In genomic region chr12:4118601-4119156, GRCh38 we compare ENCODE assay signal across 10 cellular contexts.
DNase-seq lines count a peak whose midpoint lies in the region; ATAC-seq and TF ChIP-seq lines count a peak whose summit lies in the region.
"Had no signal": no experiment of that assay in that cellular context is flagged by ENCODE, and none has a peak within 500 bp of the region (broad histone marks: within the 10 kb centered on the region; RNA-seq: fewer than 3 reads in every experiment).

No MANE protein-coding gene starts in this region.

- H3K27ac ChIP-seq in sigmoid colon (no peak overlapping the region), foreskin keratinocyte (no peak overlapping the region), GM23338 (ENCODE audit: low read depth) (no peak overlapping the region)
- H3K27ac ChIP-seq: 22Rv1 had no signal

- intact Hi-C loops in sigmoid colon (cut with DNase I), result no loop called here

- POLR2A ChIA-PET in WTC11 (lab: Charles Lee), result interaction anchor here (0.6 to 0.8 kb wide), 2 partner anchors 153 to 209 kb away, joined by 3 to 6 read pairs; no protein-coding TSS in a partner anchor

- H3F3A ChIP-seq in GM23338 (replicated peaks; ENCODE audit: low read depth), result no peaks in the 10 kb centered on the region

- no peaks in the 10 kb centered on the region for H3K27me3 Mint-ChIP-seq in T-helper 1 cell treated with Interleukin-12 subunit alpha and Interleukin-12 subunit beta and Interleukin-4 antibody, amounts not matched to agents 30 μg/mL and 1 μg/mL, for 36 hours (ENCODE audit: low read depth)
- H3K27me3 Mint-ChIP-seq in activated T-cell treated with anti-CD3 and anti-CD28 coated beads, Interleukin-2, amount 50 U/mL, for 72 hours (ENCODE audit: low read depth), result peaks cover 8% of the 10 kb centered on the region
- H3K27me3 Mint-ChIP-seq in WTC11 (ENCODE audit: low read depth) (no peaks in the 10 kb centered on the region), GM23338 (ENCODE audit: insufficient read depth, low read depth, poor library complexity) (peaks cover 24% of the 10 kb centered on the region)

- H3K4me1 ChIP-seq in sigmoid colon (peaks cover 0 to 20% (median 16%) of the 10 kb centered on the region in 4 donors), foreskin keratinocyte (peaks cover 31% of the 10 kb centered on the region), GM23338 (ENCODE audit: insufficient read depth) (peaks cover 22% of the 10 kb centered on the region)

- H3K9me3 Mint-ChIP-seq in T-helper 1 cell treated with Interleukin-12 subunit alpha and Interleukin-12 subunit beta and Interleukin-4 antibody, amounts not matched to agents 30 μg/mL and 1 μg/mL, for 36 hours, result no peaks in the 10 kb centered on the region
- H3K9me3 Mint-ChIP-seq in activated T-cell treated with anti-CD3 and anti-CD28 coated beads, Interleukin-2, amount 50 U/mL, for 72 hours, result peaks cover 0 to 2% of the 10 kb centered on the region in 2 donors
- peaks cover 8% of the 10 kb centered on the region; the same call in 1 of the 2 replicates for H3K9me3 Mint-ChIP-seq in WTC11
- no peaks in the 10 kb centered on the region for H3K9me3 Mint-ChIP-seq in GM23338

- peaks cover 6% of the 10 kb centered on the region for H3K9me2 ChIP-seq in GM23338 (ENCODE audit: insufficient read depth)

- peak overlapping the region; percentile 77 for H3K27ac Mint-ChIP-seq in T-helper 1 cell treated with Interleukin-12 subunit alpha and Interleukin-12 subunit beta and Interleukin-4 antibody, amounts not matched to agents 30 μg/mL and 1 μg/mL, for 36 hours
- H3K27ac Mint-ChIP-seq in activated T-cell treated with anti-CD3 and anti-CD28 coated beads, Interleukin-2, amount 50 U/mL, for 72 hours, result peak overlapping the region; percentile 83
- H3K27ac Mint-ChIP-seq in WTC11 (no peak overlapping the region), GM23338 (no peak overlapping the region)

- H3K36me3 Mint-ChIP-seq in T-helper 1 cell treated with Interleukin-12 subunit alpha and Interleukin-12 subunit beta and Interleukin-4 antibody, amounts not matched to agents 30 μg/mL and 1 μg/mL, for 36 hours (ENCODE audit: low read depth), result peaks cover 4% of the 10 kb centered on the region
- H3K36me3 Mint-ChIP-seq in activated T-cell treated with anti-CD3 and anti-CD28 coated beads, Interleukin-2, amount 50 U/mL, for 72 hours (ENCODE audit: insufficient read depth in 2 of 2), result peaks cover 0 to 5% of the 10 kb centered on the region in 2 donors
- H3K36me3 Mint-ChIP-seq in WTC11, result no peaks in the 10 kb centered on the region
- H3K36me3 Mint-ChIP-seq in GM23338 (ENCODE audit: low read depth), result no peaks in the 10 kb centered on the region; the same call in 2 of the 3 replicates

- TF ChIP-seq CTCF in sigmoid colon (IDR thresholded peaks at IDR 0.05) (no peak), WTC11 (IDR thresholded peaks at IDR 0.05) (no peak), foreskin keratinocyte (conservative IDR thresholded peaks at IDR 0.05) (no peak), GM23338 (conservative IDR thresholded peaks at IDR 0.05; ENCODE audit: low read depth in 2 of 2) (no peak)

- no peak for TF ChIP-seq EP300 in sigmoid colon (IDR thresholded peaks at IDR 0.05)

- H3K27me3 ChIP-seq in sigmoid colon (no peaks in the 10 kb centered on the region), foreskin keratinocyte (no peaks in the 10 kb centered on the region), GM23338 (ENCODE audit: insufficient read depth) (no peaks in the 10 kb centered on the region)

- TF ChIP-seq POLR2A in sigmoid colon (IDR thresholded peaks at IDR 0.05), result no peak

- CTCF ChIA-PET in WTC11 (lab: Charles Lee), result interaction anchor here (1.3 to 4.2 kb wide), 3 partner anchors 11 to 159 kb away, joined by 3 to 38 read pairs (median 23); no protein-coding TSS in a partner anchor

- no peak overlapping the region for H2AFZ ChIP-seq in GM23338

- H3K9me3 ChIP-seq in sigmoid colon, result no peaks in the 10 kb centered on the region

- H3K4me2 ChIP-seq in GM23338, result no peak overlapping the region

- peaks cover 61% of the 10 kb centered on the region for H3K4me1 Mint-ChIP-seq in T-helper 1 cell treated with Interleukin-12 subunit alpha and Interleukin-12 subunit beta and Interleukin-4 antibody, amounts not matched to agents 30 μg/mL and 1 μg/mL, for 36 hours (ENCODE audit: low read depth)
- peaks cover 83% of the 10 kb centered on the region for H3K4me1 Mint-ChIP-seq in activated T-cell treated with anti-CD3 and anti-CD28 coated beads, Interleukin-2, amount 50 U/mL, for 72 hours (ENCODE audit: low read depth)
- H3K4me1 Mint-ChIP-seq in WTC11 (peaks cover 33% of the 10 kb centered on the region), GM23338 (peaks cover 31% of the 10 kb centered on the region)

- no peaks in the 10 kb centered on the region for H3K36me3 ChIP-seq in sigmoid colon
- H3K36me3 ChIP-seq in GM23338 (ENCODE audit: insufficient read depth), result no peaks in the 10 kb centered on the region

- 49 to 51% methylated on average over 7 of the region's 7 CpGs for WGBS in sigmoid colon, 2 donors

- no peaks in the 10 kb centered on the region for H3K79me2 ChIP-seq in GM23338 (replicated peaks; ENCODE audit: insufficient read depth)

- no peak for DNase-seq in T-helper 1 cell
- no peak for DNase-seq in activated T-cell treated with anti-CD3 and anti-CD28 coated beads, Interleukin-2, amount 50 U/mL, for 72 hours
- DNase-seq in sigmoid colon, result peak; percentile 40
- no peak for DNase-seq in WTC11 (ENCODE audit: low spot score)
- DNase-seq in foreskin keratinocyte, result no peak
- no peak for DNase-seq in GM23338 (ENCODE audit: low spot score)
- DNase-seq: NCI-H1048 had no signal

- ATAC-seq in HG02884 (IDR thresholded peaks at IDR 0.05; ENCODE audit: unreplicated experiment) (peak; percentile 18), WTC11 (no peak), foreskin keratinocyte (no peak), GM23338 (no peak)
- peak; percentile 55 to 70 for ATAC-seq in activated T-cell treated with anti-CD3 and anti-CD28 coated beads, Interleukin-2, amount 50 U/mL, for 72 hours (replicated peaks in 1 of 2)

- H3K4me3 Mint-ChIP-seq in T-helper 1 cell treated with Interleukin-12 subunit alpha and Interleukin-12 subunit beta and Interleukin-4 antibody, amounts not matched to agents 30 μg/mL and 1 μg/mL, for 36 hours, result peak overlapping the region; percentile 54
- peak overlapping the region; percentile 82 to 93 for H3K4me3 Mint-ChIP-seq in activated T-cell treated with anti-CD3 and anti-CD28 coated beads, Interleukin-2, amount 50 U/mL, for 72 hours
- no peak overlapping the region for H3K4me3 Mint-ChIP-seq in WTC11
- H3K4me3 Mint-ChIP-seq in GM23338, result no peak overlapping the region

- no peaks in the 10 kb centered on the region for H4K20me1 ChIP-seq in GM23338 (replicated peaks; ENCODE audit: insufficient read depth)

- H3K4me3 ChIP-seq in sigmoid colon, result no peak overlapping the region
- no peak overlapping the region for H3K4me3 ChIP-seq in GM23338

TF ChIP-seq in GM23338, 12 proteins besides CTCF, POLR2A, EP300 and RAD21 (continues in another document):
- no peak for TF ChIP-seq ZNF114 (CRISPR knock-in tag; IDR thresholded peaks at IDR 0.05)
- no peak for TF ChIP-seq JUNB (IDR thresholded peaks at IDR 0.05; ENCODE audit: unreplicated experiment)
- TF ChIP-seq EZH2 (IDR thresholded peaks at IDR 0.05; ENCODE audit: low read depth, unreplicated experiment), result no peak
- TF ChIP-seq REST (IDR thresholded peaks at IDR 0.05; ENCODE audit: unreplicated experiment), result no peak
- no peak for TF ChIP-seq STAT1 (IDR thresholded peaks at IDR 0.05; ENCODE audit: unreplicated experiment)
- no peak for TF ChIP-seq EZH2phosphoT487 (IDR thresholded peaks at IDR 0.05; ENCODE audit: unreplicated experiment)
- no peak for TF ChIP-seq NANOG (IDR thresholded peaks at IDR 0.05; ENCODE audit: borderline replicate concordance)

Comparison
In these comparisons a context has a peak if more than half of its experiments do, and no peak if none do; other contexts are left out.
1. H3K27ac Mint-ChIP-seq: peak in T-helper 1 cell treated with Interleukin-12 subunit alpha and Interleukin-12 subunit beta and Interleukin-4 antibody, amounts not matched to agents 30 μg/mL and 1 μg/mL, for 36 hours (single experiment) and activated T-cell treated with anti-CD3 and anti-CD28 coated beads, Interleukin-2, amount 50 U/mL, for 72 hours (single experiment); none in WTC11 (single experiment) and GM23338 (single experiment).
2. H3K4me3 Mint-ChIP-seq: peak in T-helper 1 cell treated with Interleukin-12 subunit alpha and Interleukin-12 subunit beta and Interleukin-4 antibody, amounts not matched to agents 30 μg/mL and 1 μg/mL, for 36 hours (single experiment) and activated T-cell treated with anti-CD3 and anti-CD28 coated beads, Interleukin-2, amount 50 U/mL, for 72 hours (2 of 2); none in WTC11 (single experiment) and GM23338 (single experiment).
3. ATAC-seq: peak in HG02884 (single experiment) and activated T-cell treated with anti-CD3 and anti-CD28 coated beads, Interleukin-2, amount 50 U/mL, for 72 hours (2 of 2); none in WTC11 (single experiment), foreskin keratinocyte (single experiment) and GM23338 (single experiment).